Comparison of ENCODE assay signal across 2 cellular contexts in the genomic region with DNA sequence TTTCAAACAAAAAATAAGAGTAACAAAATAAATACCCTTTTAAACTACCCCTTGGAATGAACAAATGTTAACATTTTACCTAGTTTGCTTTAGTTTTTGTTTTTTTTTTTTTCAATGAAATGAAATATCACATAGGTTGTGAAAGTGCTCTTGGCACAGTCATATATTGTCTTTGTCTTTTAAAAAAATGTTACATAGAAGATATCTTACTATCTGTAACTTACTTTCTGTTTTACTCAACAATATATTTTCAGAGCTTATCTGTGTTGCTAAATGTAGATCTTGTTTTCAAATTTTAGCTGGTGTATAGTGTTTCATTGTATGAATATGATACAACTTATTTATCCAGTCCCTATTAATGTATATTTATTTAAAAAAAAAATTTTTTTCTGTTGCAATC.
TF ChIP-seq lines count a peak whose summit lies in the region.

No MANE protein-coding gene starts in this region.

TF ChIP-seq in SK-N-SH, 30 proteins besides CTCF, POLR2A, EP300 and RAD21:
- TF ChIP-seq GABPA (IDR thresholded peaks at IDR 0.05; ENCODE audit: low read depth) (no peak), TCF12 (IDR thresholded peaks at IDR 0.05) (no peak), RXRA (IDR thresholded peaks at IDR 0.05; ENCODE audit: borderline replicate concordance, low read depth) (no peak), NRF1 (IDR thresholded peaks at IDR 0.05; ENCODE audit: low read depth, low read length) (no peak), SIN3A (IDR thresholded peaks at IDR 0.05; ENCODE audit: borderline replicate concordance, low read depth, low read length) (no peak), TEAD4 (IDR thresholded peaks at IDR 0.05; ENCODE audit: borderline replicate concordance, insufficient read depth) (no peak), FOSL2 (IDR thresholded peaks at IDR 0.05; ENCODE audit: borderline replicate concordance, low read depth) (no peak)
- TF ChIP-seq, protein P1, sequence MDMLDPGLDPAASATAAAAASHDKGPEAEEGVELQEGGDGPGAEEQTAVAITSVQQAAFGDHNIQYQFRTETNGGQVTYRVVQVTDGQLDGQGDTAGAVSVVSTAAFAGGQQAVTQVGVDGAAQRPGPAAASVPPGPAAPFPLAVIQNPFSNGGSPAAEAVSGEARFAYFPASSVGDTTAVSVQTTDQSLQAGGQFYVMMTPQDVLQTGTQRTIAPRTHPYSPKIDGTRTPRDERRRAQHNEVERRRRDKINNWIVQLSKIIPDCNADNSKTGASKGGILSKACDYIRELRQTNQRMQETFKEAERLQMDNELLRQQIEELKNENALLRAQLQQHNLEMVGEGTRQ (IDR thresholded peaks at IDR 0.05; ENCODE audit: borderline replicate concordance, low read depth, low read length), result no peak
- TF ChIP-seq, protein P2, sequence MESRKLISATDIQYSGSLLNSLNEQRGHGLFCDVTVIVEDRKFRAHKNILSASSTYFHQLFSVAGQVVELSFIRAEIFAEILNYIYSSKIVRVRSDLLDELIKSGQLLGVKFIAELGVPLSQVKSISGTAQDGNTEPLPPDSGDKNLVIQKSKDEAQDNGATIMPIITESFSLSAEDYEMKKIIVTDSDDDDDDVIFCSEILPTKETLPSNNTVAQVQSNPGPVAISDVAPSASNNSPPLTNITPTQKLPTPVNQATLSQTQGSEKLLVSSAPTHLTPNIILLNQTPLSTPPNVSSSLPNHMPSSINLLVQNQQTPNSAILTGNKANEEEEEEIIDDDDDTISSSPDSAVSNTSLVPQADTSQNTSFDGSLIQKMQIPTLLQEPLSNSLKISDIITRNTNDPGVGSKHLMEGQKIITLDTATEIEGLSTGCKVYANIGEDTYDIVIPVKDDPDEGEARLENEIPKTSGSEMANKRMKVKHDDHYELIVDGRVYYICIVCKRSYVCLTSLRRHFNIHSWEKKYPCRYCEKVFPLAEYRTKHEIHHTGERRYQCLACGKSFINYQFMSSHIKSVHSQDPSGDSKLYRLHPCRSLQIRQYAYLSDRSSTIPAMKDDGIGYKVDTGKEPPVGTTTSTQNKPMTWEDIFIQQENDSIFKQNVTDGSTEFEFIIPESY (IDR thresholded peaks at IDR 0.05; ENCODE audit: borderline replicate concordance, low read depth), result no peak

TF ChIP-seq in SK-N-SH treated with all-trans-retinoic acid at 6 μM for 48 hours, 23 proteins besides CTCF, POLR2A, EP300 and RAD21:
- TF ChIP-seq, protein P3, sequence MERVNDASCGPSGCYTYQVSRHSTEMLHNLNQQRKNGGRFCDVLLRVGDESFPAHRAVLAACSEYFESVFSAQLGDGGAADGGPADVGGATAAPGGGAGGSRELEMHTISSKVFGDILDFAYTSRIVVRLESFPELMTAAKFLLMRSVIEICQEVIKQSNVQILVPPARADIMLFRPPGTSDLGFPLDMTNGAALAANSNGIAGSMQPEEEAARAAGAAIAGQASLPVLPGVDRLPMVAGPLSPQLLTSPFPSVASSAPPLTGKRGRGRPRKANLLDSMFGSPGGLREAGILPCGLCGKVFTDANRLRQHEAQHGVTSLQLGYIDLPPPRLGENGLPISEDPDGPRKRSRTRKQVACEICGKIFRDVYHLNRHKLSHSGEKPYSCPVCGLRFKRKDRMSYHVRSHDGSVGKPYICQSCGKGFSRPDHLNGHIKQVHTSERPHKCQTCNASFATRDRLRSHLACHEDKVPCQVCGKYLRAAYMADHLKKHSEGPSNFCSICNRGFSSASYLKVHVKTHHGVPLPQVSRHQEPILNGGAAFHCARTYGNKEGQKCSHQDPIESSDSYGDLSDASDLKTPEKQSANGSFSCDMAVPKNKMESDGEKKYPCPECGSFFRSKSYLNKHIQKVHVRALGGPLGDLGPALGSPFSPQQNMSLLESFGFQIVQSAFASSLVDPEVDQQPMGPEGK (CRISPR knock-in tag; IDR thresholded peaks at IDR 0.05; ENCODE audit: borderline replicate concordance), result no peak
- TF ChIP-seq BACH2 (CRISPR knock-in tag; IDR thresholded peaks at IDR 0.05; ENCODE audit: borderline replicate concordance), result no peak
- no peak for TF ChIP-seq ESRRG (CRISPR knock-in tag; IDR thresholded peaks at IDR 0.05)
- TF ChIP-seq GLIS3 (CRISPR knock-in tag; IDR thresholded peaks at IDR 0.05), result no peak
- no peak for TF ChIP-seq OSR1 (CRISPR knock-in tag; IDR thresholded peaks at IDR 0.05)
- no peak for TF ChIP-seq RARB (CRISPR knock-in tag; IDR thresholded peaks at IDR 0.05)
- no peak for TF ChIP-seq ZNF565 (CRISPR knock-in tag; conservative IDR thresholded peaks at IDR 0.05; ENCODE audit: low read depth)
- TF ChIP-seq TOX (CRISPR knock-in tag; IDR thresholded peaks at IDR 0.05; ENCODE audit: borderline replicate concordance), result no peak
- no peak for TF ChIP-seq ZNF8 (CRISPR knock-in tag; IDR thresholded peaks at IDR 0.05)
- no peak for TF ChIP-seq TCF4 (CRISPR knock-in tag; IDR thresholded peaks at IDR 0.05; ENCODE audit: borderline replicate concordance)
TF ChIP-seq in SK-N-SH treated with all-trans-retinoic acid at 6 μM for 48 hours: peak in this region for 0.
